ENCODE assay signal across 17 cellular contexts in the genomic region with DNA sequence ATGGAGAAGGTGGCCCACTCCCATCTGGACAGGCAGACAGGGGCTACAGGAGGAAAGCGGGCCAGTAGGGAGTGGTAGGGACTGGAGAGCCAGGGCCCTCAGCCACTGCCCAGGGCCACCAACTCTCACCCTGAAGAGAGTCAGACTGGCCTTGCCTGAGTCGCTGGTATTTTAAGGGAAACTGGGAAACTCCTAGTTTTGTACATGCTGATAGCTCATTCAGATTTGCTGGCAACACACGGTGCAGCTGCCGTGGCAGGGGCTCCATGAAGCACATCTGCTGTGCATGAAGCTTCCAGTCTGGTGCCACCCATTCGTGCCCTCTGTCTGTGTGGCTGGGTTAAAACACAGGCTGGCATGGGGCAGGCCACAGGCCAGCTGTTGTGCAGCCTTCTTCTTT.
"Had no signal": no experiment of that assay in that cellular context is flagged by ENCODE, and none has a peak within 500 bp of the region (broad histone marks: within the 10 kb centered on the region; RNA-seq: fewer than 3 reads in every experiment).

No MANE protein-coding gene starts in this region.

- H3K27ac ChIP-seq: sigmoid colon, thyroid gland had no signal

- H3K27me3 ChIP-seq: sigmoid colon, thyroid gland had no signal

- H3K36me3 ChIP-seq: sigmoid colon, thyroid gland had no signal

- H3K9me3 ChIP-seq: sigmoid colon, thyroid gland had no signal

- ATAC-seq: activated CD8-positive, alpha-beta T cell treated with anti-CD3 and anti-CD28 coated beads, Interleukin-2, amount 10 ng/mL, durations not matched to agents 7 days and 5 days had no signal

- DNase-seq: activated CD4-positive, alpha-beta T cell treated with anti-CD3 and anti-CD28 coated beads for 1 hour; activated CD4-positive, alpha-beta T cell treated with anti-CD3 and anti-CD28 coated beads, Interleukin-2, amount 50 U/mL, for 1 hour; activated CD8-positive, alpha-beta T cell treated with anti-CD3 and anti-CD28 coated beads, Interleukin-2, amount 10 ng/mL, durations not matched to agents 7 days and 5 days; activated gamma-delta T cell treated with Interleukin-2 at 50 U/mL for 16 hours; anterior cingulate cortex; caudate nucleus; dermis blood vessel endothelial cell; effector memory CD4-positive, alpha-beta T cell; foreskin melanocyte; hippocampal formation; nephron progenitor cell; occipital lobe; sigmoid colon; stimulated activated CD4-positive, alpha-beta T cell treated with anti-CD3 and anti-CD28 coated beads, Interleukin-4, amount 100 ng/mL, for 24 hours; stimulated activated naive CD4-positive, alpha-beta T cell treated with Interleukin-2 at 50 U/mL for 16 hours; T-helper 1 cell; thyroid gland had no signal

- H3K4me3 ChIP-seq: sigmoid colon, thyroid gland had no signal
